18 cellular contexts compared by ENCODE assay signal in genomic region chr11:85848556-85848955, GRCh38. TPM values are rescaled to one million over a fixed set of nuclear protein-coding genes. Genes with fewer than 3 reads are reported as not detected.
DNase-seq lines count a peak whose midpoint lies in the region; ATAC-seq and TF ChIP-seq lines count a peak whose summit lies in the region.
"Had no signal": no experiment of that assay in that cellular context is flagged by ENCODE, and none has a peak within 500 bp of the region (broad histone marks: within the 10 kb centered on the region; RNA-seq: fewer than 3 reads in every experiment).

No MANE protein-coding gene starts in this region.

- H3K27ac ChIP-seq in PC-3 (ENCODE audit: low read length) (peak overlapping the region; percentile 31), transverse colon (no peak overlapping the region)
- H3K27ac ChIP-seq: A549; BLaER1 treated with 17β-estradiol and CSF1 and Interleukin-3, amounts not matched to agents 10 nM and 100 nM; C4-2B had no signal

- H3K27ac Mint-ChIP-seq in endothelial cell (ENCODE audit: unreplicated experiment): no peak overlapping the region
- H3K27ac Mint-ChIP-seq: B cell; CD4-positive, alpha-beta T cell; CD8-positive, alpha-beta T cell had no signal

- H3K79me2 ChIP-seq in PC-3 (ENCODE audit: low read length): peaks cover 31% of the 10 kb centered on the region

- H3K9me3 ChIP-seq in PC-3 (ENCODE audit: low read length) (no peaks in the 10 kb centered on the region), transverse colon (no peaks in the 10 kb centered on the region)

- DNase-seq in ELR (ENCODE audit: low read depth): peak; percentile 8
- peak; percentile 54 for DNase-seq in PC-3
- DNase-seq in epithelial cell of esophagus (ENCODE audit: low read depth): peak; percentile 25
- DNase-seq in endothelial cell (ENCODE audit: low spot score): no peak
- no peak for DNase-seq in T1000 (lab: John Stamatoyannopoulos, UW)
- no peak for DNase-seq in transverse colon
- DNase-seq: Caco-2; Calu3; CD4-positive, alpha-beta T cell; CD8-positive, alpha-beta T cell; DMS79 treated with DMSO at 0.1 percent for 48 hours; GF-D8 had no signal

- H4K20me1 ChIP-seq in PC-3 (ENCODE audit: low read length): no peaks in the 10 kb centered on the region
- H4K20me1 ChIP-seq: BLaER1 treated with 17β-estradiol and CSF1 and Interleukin-3, amounts not matched to agents 10 nM and 100 nM had no signal

- no peak overlapping the region for H3K4me3 Mint-ChIP-seq in endothelial cell (ENCODE audit: unreplicated experiment)
- H3K4me3 Mint-ChIP-seq: B cell; CD4-positive, alpha-beta T cell; CD8-positive, alpha-beta T cell had no signal

- H3K4me3 ChIP-seq in PC-3 (ENCODE audit: low read length): 0 out of 2 replicates have a peak overlapping the region, but pooled peaks have one; percentile 2
- H3K4me3 ChIP-seq in epithelial cell of esophagus (ENCODE audit: low read length): no peak overlapping the region
- H3K4me3 ChIP-seq in transverse colon: no peak overlapping the region
- H3K4me3 ChIP-seq: A549; BLaER1 treated with 17β-estradiol and CSF1 and Interleukin-3, amounts not matched to agents 10 nM and 100 nM had no signal

- 91 to 92% methylated on average over 2 of the region's 2 CpGs for WGBS in transverse colon (ENCODE audit: low coverage in 1 of 2), 2 donors

- in situ Hi-C loops in transverse colon (cut with MboI; ENCODE audit: low pct_ligation_motif_present in 1 of 4, low pct_unique_long_range_greater_than_20kb in 1 of 4, low sequenced_read_pairs in 3 of 4): loop anchor here in 1 of 4 donors (25.0 kb wide), 1 partner anchor 236 kb away; no protein-coding TSS in a partner anchor

- H3K9ac ChIP-seq in PC-3 (ENCODE audit: low read length): no peak overlapping the region
- H3K9ac ChIP-seq: BLaER1 treated with 17β-estradiol and CSF1 and Interleukin-3, amounts not matched to agents 10 nM and 100 nM had no signal

- no peak for TF ChIP-seq EP300 in transverse colon (IDR thresholded peaks at IDR 0.05; ENCODE audit: low read depth)

- CTCF ChIA-PET in PC-3 (lab: Charles Lee): interaction anchor here (0.6 kb wide), 1 partner anchor 18 kb away, joined by 4 read pairs; no protein-coding TSS in a partner anchor

- peaks cover 2% of the 10 kb centered on the region for H3K27me3 Mint-ChIP-seq in endothelial cell (ENCODE audit: unreplicated experiment)
- H3K27me3 Mint-ChIP-seq: B cell; CD4-positive, alpha-beta T cell had no signal

- no peaks in the 10 kb centered on the region for H3K4me1 Mint-ChIP-seq in endothelial cell (ENCODE audit: unreplicated experiment)
- H3K4me1 Mint-ChIP-seq: B cell had no signal

- H3K36me3 ChIP-seq in PC-3 (ENCODE audit: low read depth, low read length) (peaks cover 10% of the 10 kb centered on the region), transverse colon (no peaks in the 10 kb centered on the region)
- H3K36me3 ChIP-seq: BLaER1 treated with 17β-estradiol and CSF1 and Interleukin-3, amounts not matched to agents 10 nM and 100 nM had no signal

- intact Hi-C loops in PC-3 (cut with micrococcal nuclease): loop anchor here (5.0 kb wide), 1 partner anchor 36 kb away; the partner anchor contains the start of gene SYTL2
- intact Hi-C loops in transverse colon (cut with DNase I; ENCODE audit: low total_unique reads): no loop called here

- no peak for TF ChIP-seq POLR2A in transverse colon (IDR thresholded peaks at IDR 0.05)

- H3K4me1 ChIP-seq in PC-3 (ENCODE audit: insufficient read depth, low read length) (peaks cover 42% of the 10 kb centered on the region), transverse colon (peaks cover 0 to 6% (median 0%) of the 10 kb centered on the region in 4 donors)
- H3K4me1 ChIP-seq: BLaER1 treated with 17β-estradiol and CSF1 and Interleukin-3, amounts not matched to agents 10 nM and 100 nM had no signal

- no TSS peak for BruUV-seq in PC-3 (replicated peaks; lab: Mats Ljungman, UMichigan)

- no peaks in the 10 kb centered on the region for H3K9me3 Mint-ChIP-seq in endothelial cell (ENCODE audit: unreplicated experiment)
- H3K9me3 Mint-ChIP-seq: CD4-positive, alpha-beta T cell had no signal

- H3K9me2 ChIP-seq in PC-3 (replicated peaks; ENCODE audit: low read length): no peaks in the 10 kb centered on the region

- no peaks in the 10 kb centered on the region for H3K27me3 ChIP-seq in PC-3 (ENCODE audit: low read length)
- no peaks in the 10 kb centered on the region for H3K27me3 ChIP-seq in transverse colon
- H3K27me3 ChIP-seq: BLaER1 treated with 17β-estradiol and CSF1 and Interleukin-3, amounts not matched to agents 10 nM and 100 nM had no signal

- H2AFZ ChIP-seq in PC-3 (ENCODE audit: low read length): no peak overlapping the region

- ATAC-seq in PC-3 (no peak), GM19463 (IDR thresholded peaks at IDR 0.05; ENCODE audit: unreplicated experiment) (no peak)
- ATAC-seq: A549; CD8-positive, alpha-beta T cell had no signal

- POLR2A ChIA-PET in PC-3 (lab: Charles Lee; ENCODE audit: unreplicated experiment): interaction anchor here (0.5 kb wide), 1 partner anchor 9 kb away, joined by 3 read pairs; no protein-coding TSS in a partner anchor

- peaks cover 8% of the 10 kb centered on the region for H3F3A ChIP-seq in PC-3 (ENCODE audit: low read length, unreplicated experiment)

- TF ChIP-seq CTCF in PC-3 (conservative IDR thresholded peaks at IDR 0.05; ENCODE audit: low read depth, low read length): no peak
- TF ChIP-seq CTCF in epithelial cell of esophagus (IDR thresholded peaks at IDR 0.05; ENCODE audit: insufficient read depth, low read depth, low read length, missing control alignments): no peak
- TF ChIP-seq CTCF in endothelial cell (IDR thresholded peaks at IDR 0.05; ENCODE audit: unreplicated experiment): no peak
- no peak for TF ChIP-seq CTCF in transverse colon (IDR thresholded peaks at IDR 0.05)

- H3K36me3 Mint-ChIP-seq in endothelial cell (ENCODE audit: low read depth, unreplicated experiment): peaks cover 3% of the 10 kb centered on the region
- H3K36me3 Mint-ChIP-seq: CD8-positive, alpha-beta T cell had no signal

- peak overlapping the region; percentile 48 for H3K4me2 ChIP-seq in PC-3 (ENCODE audit: low read length)
- H3K4me2 ChIP-seq: A549; BLaER1 treated with 17β-estradiol and CSF1 and Interleukin-3, amounts not matched to agents 10 nM and 100 nM had no signal

RNA-seq across cellular contexts. Expression of gene CCDC83, which starts 6.6 kb away (rescaled TPM):
- 0.22 TPM in 1 of 2 replicates, not detected in the other for total RNA-seq in PC-3 (2014; rRNA removed)
- total RNA-seq in endothelial cell (ENCODE audit: unreplicated experiment): not detected
- not detected for total RNA-seq in transverse colon
- total RNA-seq: A172; B cell; Caco-2; Calu3; CD4-positive, alpha-beta T cell; CD8-positive, alpha-beta T cell had no signal

RNA-seq across cellular contexts. Expression of gene SYTL2, which starts 37.6 kb away (rescaled TPM):
- 51.7 and 57.1 TPM in 2 replicates for total RNA-seq in PC-3 (2014; rRNA removed)
- total RNA-seq in endothelial cell (ENCODE audit: unreplicated experiment): 4.0 TPM
- 1,000 to 10,000 TPM in 1 of 4 donors, 100 to 1,000 TPM in 3; 140 to 1,280 (median 344) TPM for total RNA-seq in transverse colon

Comparison
In these comparisons a context has a peak if more than half of its experiments do, and no peak if none do; other contexts are left out.
1. DNase-seq: peak in ELR (single experiment), PC-3 (single experiment) and epithelial cell of esophagus (single experiment); none in endothelial cell (single experiment), T1000 (single experiment) and transverse colon (single experiment).
2. RNA of gene SYTL2, which starts 37.6 kb away (total RNA-seq): 140 to 1,280 TPM in transverse colon and 51.7 to 57.1 TPM in PC-3; 4.0 TPM in endothelial cell (single experiment); every median in the first group is over 10 times any median in the second.